ENCODE assay signal across 1 cellular context in the genomic region with DNA sequence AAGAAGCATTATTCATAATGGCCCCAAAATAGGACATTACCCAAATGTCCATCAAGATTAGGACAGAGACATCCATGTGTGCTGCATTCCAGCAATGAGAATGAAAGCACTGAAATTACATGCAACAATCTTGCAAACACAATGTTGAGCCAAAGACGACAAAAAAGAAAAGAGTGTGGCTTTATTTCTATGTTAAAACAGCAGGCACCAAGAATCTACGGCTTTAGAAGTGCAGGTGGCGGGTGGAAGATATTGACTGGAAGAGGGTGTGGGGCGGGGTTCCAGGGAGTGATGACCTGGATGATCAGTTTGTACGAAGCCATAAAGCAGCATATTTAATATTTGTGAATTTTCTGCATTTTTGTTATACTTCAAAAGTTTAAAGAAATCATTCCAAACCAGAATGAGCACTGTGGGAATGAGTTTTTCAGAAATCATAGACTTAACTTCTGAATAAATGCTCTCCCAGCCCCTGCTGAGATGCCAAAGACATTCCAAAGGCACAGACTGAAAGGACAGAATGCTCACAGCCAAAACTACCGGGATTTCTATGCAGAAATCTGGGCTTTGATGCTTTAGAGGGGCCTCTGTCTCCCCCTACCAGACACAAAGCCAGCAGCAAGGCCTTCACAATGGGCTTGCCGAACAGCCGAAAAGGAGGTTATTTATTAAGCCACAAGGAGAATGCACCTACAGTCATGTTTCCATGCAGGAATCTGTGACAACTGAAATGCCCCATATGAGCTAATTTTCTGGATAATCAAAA.
TF ChIP-seq lines count a peak whose summit lies in the region.

No MANE protein-coding gene starts in this region.

TF ChIP-seq in GM12878, 131 proteins besides CTCF, POLR2A, EP300 and RAD21:
- TF ChIP-seq IRF4 (IDR thresholded peaks at IDR 0.05; ENCODE audit: low read depth, low read length) (no peak), RELA (IDR thresholded peaks at IDR 0.05; ENCODE audit: borderline replicate concordance, partially characterized antibody) (no peak), NR2C2 (IDR thresholded peaks at IDR 0.05; ENCODE audit: borderline replicate concordance, control insufficient read depth, insufficient read length, low read depth) (no peak), NFIC (IDR thresholded peaks at IDR 0.05; ENCODE audit: low read depth, low read length) (no peak), NR2C1 (IDR thresholded peaks at IDR 0.05) (no peak), FOXK2 (IDR thresholded peaks at IDR 0.05) (no peak), PRDM15 (CRISPR knock-in tag; IDR thresholded peaks at IDR 0.05) (no peak), MEF2B (IDR thresholded peaks at IDR 0.05; ENCODE audit: partially characterized antibody, poor library complexity, severe bottlenecking) (no peak)
- TF ChIP-seq, protein P1, sequence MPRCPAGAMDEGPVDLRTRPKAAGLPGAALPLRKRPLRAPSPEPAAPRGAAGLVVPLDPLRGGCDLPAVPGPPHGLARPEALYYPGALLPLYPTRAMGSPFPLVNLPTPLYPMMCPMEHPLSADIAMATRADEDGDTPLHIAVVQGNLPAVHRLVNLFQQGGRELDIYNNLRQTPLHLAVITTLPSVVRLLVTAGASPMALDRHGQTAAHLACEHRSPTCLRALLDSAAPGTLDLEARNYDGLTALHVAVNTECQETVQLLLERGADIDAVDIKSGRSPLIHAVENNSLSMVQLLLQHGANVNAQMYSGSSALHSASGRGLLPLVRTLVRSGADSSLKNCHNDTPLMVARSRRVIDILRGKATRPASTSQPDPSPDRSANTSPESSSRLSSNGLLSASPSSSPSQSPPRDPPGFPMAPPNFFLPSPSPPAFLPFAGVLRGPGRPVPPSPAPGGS (IDR thresholded peaks at IDR 0.05; ENCODE audit: borderline replicate concordance, insufficient read depth, low read depth, low read length, poor library complexity, severe bottlenecking), result no peak
- TF ChIP-seq, protein P2, sequence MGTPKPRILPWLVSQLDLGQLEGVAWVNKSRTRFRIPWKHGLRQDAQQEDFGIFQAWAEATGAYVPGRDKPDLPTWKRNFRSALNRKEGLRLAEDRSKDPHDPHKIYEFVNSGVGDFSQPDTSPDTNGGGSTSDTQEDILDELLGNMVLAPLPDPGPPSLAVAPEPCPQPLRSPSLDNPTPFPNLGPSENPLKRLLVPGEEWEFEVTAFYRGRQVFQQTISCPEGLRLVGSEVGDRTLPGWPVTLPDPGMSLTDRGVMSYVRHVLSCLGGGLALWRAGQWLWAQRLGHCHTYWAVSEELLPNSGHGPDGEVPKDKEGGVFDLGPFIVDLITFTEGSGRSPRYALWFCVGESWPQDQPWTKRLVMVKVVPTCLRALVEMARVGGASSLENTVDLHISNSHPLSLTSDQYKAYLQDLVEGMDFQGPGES (IDR thresholded peaks at IDR 0.05), result no peak
